Comparison of ENCODE assay signal across 1 cellular context in genomic region chr15:70851889-70852288, GRCh38.
TF ChIP-seq lines count a peak whose summit lies in the region.

No MANE protein-coding gene starts in this region.

TF ChIP-seq in A549, 52 proteins besides CTCF, POLR2A, EP300 and RAD21:
- TF ChIP-seq MAFK (IDR thresholded peaks at IDR 0.05; ENCODE audit: partially characterized antibody) (no peak), TFCP2L1 (CRISPR knock-in tag; IDR thresholded peaks at IDR 0.05) (no peak), NPAS2 (CRISPR knock-in tag; IDR thresholded peaks at IDR 0.05; ENCODE audit: borderline replicate concordance) (no peak), CHD2 (IDR thresholded peaks at IDR 0.05; ENCODE audit: low read length, partially characterized antibody) (no peak), SREBF2 (IDR thresholded peaks at IDR 0.05) (no peak), NFE2L2 (conservative IDR thresholded peaks at IDR 0.05; ENCODE audit: low read length) (no peak), ATOH8 (CRISPR knock-in tag; IDR thresholded peaks at IDR 0.05; ENCODE audit: low read depth) (no peak), PHF8 (IDR thresholded peaks at IDR 0.05; ENCODE audit: borderline replicate concordance, low read depth) (no peak), POLR2AphosphoS2 (conservative IDR thresholded peaks at IDR 0.05; ENCODE audit: low read length) (no peak), FOSL2 (IDR thresholded peaks at IDR 0.05) (no peak), FOSL2 (CRISPR knock-in tag; IDR thresholded peaks at IDR 0.05) (no peak), PBX3 (IDR thresholded peaks at IDR 0.05) (no peak), TP53 (CRISPR knock-in tag; IDR thresholded peaks at IDR 0.05) (no peak), KDM1A (IDR thresholded peaks at IDR 0.05; ENCODE audit: low read depth) (no peak), ZNF302 (CRISPR knock-in tag; IDR thresholded peaks at IDR 0.05) (no peak), RARB (CRISPR knock-in tag; IDR thresholded peaks at IDR 0.05) (no peak), BCL3 (IDR thresholded peaks at IDR 0.05) (no peak)
TF ChIP-seq in A549: peak in this region for 0.
